Comparison of ENCODE assay signal across 8 cellular contexts in genomic region chr12:53726946-53727309, GRCh38. TPM values are rescaled to one million over a fixed set of nuclear protein-coding genes. Genes with fewer than 3 reads are reported as not detected.
DNase-seq lines count a peak whose midpoint lies in the region; ATAC-seq lines count a peak whose summit lies in the region.

No MANE protein-coding gene starts in this region.

- H3K4me3 ChIP-seq in subcutaneous abdominal adipose tissue (ENCODE audit: low read depth in 1 of 5, low read length in 5 of 5), result peak overlapping the region; percentile 93 to 99 (median 95)

- H3K9me3 ChIP-seq in subcutaneous abdominal adipose tissue (ENCODE audit: control insufficient read depth in 5 of 5, low read length in 5 of 5), result no peaks in the 10 kb centered on the region

- no peaks in the 10 kb centered on the region for H3K9me3 Mint-ChIP-seq in stimulated activated naive CD8-positive, alpha-beta T cell treated with anti-CD3 and anti-CD28 coated beads, Interleukin-15, Interleukin-2, amounts not matched to agents 100 ng/mL and 50 ng/mL, for 24 hours
- H3K9me3 Mint-ChIP-seq in activated naive CD4-positive, alpha-beta T cell treated with anti-CD3 and anti-CD28 coated beads, Interleukin-2, amount 50 U/mL, for 72 hours, result no peaks in the 10 kb centered on the region
- no peaks in the 10 kb centered on the region for H3K9me3 Mint-ChIP-seq in immature natural killer cell

- H3K27ac Mint-ChIP-seq in stimulated activated naive CD8-positive, alpha-beta T cell treated with anti-CD3 and anti-CD28 coated beads, Interleukin-15, Interleukin-2, amounts not matched to agents 100 ng/mL and 50 ng/mL, for 24 hours, result peak overlapping the region; percentile 82
- H3K27ac Mint-ChIP-seq in activated naive CD4-positive, alpha-beta T cell treated with anti-CD3 and anti-CD28 coated beads, Interleukin-2, amount 50 U/mL, for 72 hours, result peak overlapping the region; percentile 82 to 90
- H3K27ac Mint-ChIP-seq in immature natural killer cell, result peak overlapping the region; percentile 76 to 96 (median 94)

- no peaks in the 10 kb centered on the region for H3K27me3 ChIP-seq in subcutaneous abdominal adipose tissue (ENCODE audit: control insufficient read depth in 5 of 5, insufficient read depth in 4 of 5, low read length in 5 of 5)

- H3K27me3 Mint-ChIP-seq in stimulated activated naive CD8-positive, alpha-beta T cell treated with anti-CD3 and anti-CD28 coated beads, Interleukin-15, Interleukin-2, amounts not matched to agents 100 ng/mL and 50 ng/mL, for 24 hours, result no peaks in the 10 kb centered on the region
- peaks cover 1 to 8% (median 2%) of the 10 kb centered on the region in 3 donors for H3K27me3 Mint-ChIP-seq in immature natural killer cell (ENCODE audit: low read depth in 3 of 3)

- H3K27ac ChIP-seq in subcutaneous abdominal adipose tissue (ENCODE audit: low read depth, low read length), result peak overlapping the region; percentile 88

- no peaks in the 10 kb centered on the region for H3K36me3 Mint-ChIP-seq in stimulated activated naive CD8-positive, alpha-beta T cell treated with anti-CD3 and anti-CD28 coated beads, Interleukin-15, Interleukin-2, amounts not matched to agents 100 ng/mL and 50 ng/mL, for 24 hours (ENCODE audit: low read depth)
- H3K36me3 Mint-ChIP-seq in activated naive CD4-positive, alpha-beta T cell treated with anti-CD3 and anti-CD28 coated beads, Interleukin-2, amount 50 U/mL, for 72 hours, result no peaks in the 10 kb centered on the region
- peaks cover 6 to 28% (median 12%) of the 10 kb centered on the region in 3 donors for H3K36me3 Mint-ChIP-seq in immature natural killer cell

- H3K36me3 ChIP-seq in subcutaneous abdominal adipose tissue (ENCODE audit: control insufficient read depth in 5 of 5, insufficient read depth in 5 of 5, low read length in 5 of 5), result peaks cover 7 to 35% (median 31%) of the 10 kb centered on the region in 5 donors

- no peak for DNase-seq in stimulated activated naive CD8-positive, alpha-beta T cell treated with anti-CD3 and anti-CD28 coated beads, Interleukin-15, Interleukin-2, amounts not matched to agents 100 U/mL and 50 U/mL, for 24 hours
- no peak for DNase-seq in activated naive CD4-positive, alpha-beta T cell treated with anti-CD3 and anti-CD28 coated beads, Interleukin-2, amount 50 U/mL, for 72 hours (ENCODE audit: low spot score in 2 of 2)
- DNase-seq in immature natural killer cell (peak in 1 of 3 donors; percentile 19), GM03348 (ENCODE audit: low spot score) (no peak), DMS153 treated with DMSO at 0.1 percent for 48 hours (lab: John Stamatoyannopoulos, UW; ENCODE audit: unreplicated experiment) (no peak)

- peaks cover 4 to 45% (median 23%) of the 10 kb centered on the region in 5 donors for H3K4me1 ChIP-seq in subcutaneous abdominal adipose tissue (ENCODE audit: control insufficient read depth in 5 of 5, insufficient read depth in 5 of 5, low read length in 5 of 5)

- peak overlapping the region; percentile 95 to 99 (median 97) for H3K9ac ChIP-seq in subcutaneous abdominal adipose tissue (ENCODE audit: low read length in 5 of 5)

- H3K4me3 Mint-ChIP-seq in stimulated activated naive CD8-positive, alpha-beta T cell treated with anti-CD3 and anti-CD28 coated beads, Interleukin-15, Interleukin-2, amounts not matched to agents 100 ng/mL and 50 ng/mL, for 24 hours, result peak overlapping the region; percentile 90
- H3K4me3 Mint-ChIP-seq in immature natural killer cell, result peak overlapping the region; percentile 92 to 99 (median 94)

- peaks cover 20% of the 10 kb centered on the region for H3K4me1 Mint-ChIP-seq in stimulated activated naive CD8-positive, alpha-beta T cell treated with anti-CD3 and anti-CD28 coated beads, Interleukin-15, Interleukin-2, amounts not matched to agents 100 ng/mL and 50 ng/mL, for 24 hours (ENCODE audit: low read depth)
- H3K4me1 Mint-ChIP-seq in immature natural killer cell, result peaks cover 27 to 34% of the 10 kb centered on the region in 2 donors

- no peak for ATAC-seq in stimulated activated naive CD8-positive, alpha-beta T cell treated with anti-CD3 and anti-CD28 coated beads, Interleukin-15, Interleukin-2, amounts not matched to agents 100 U/mL and 50 U/mL, for 24 hours
- ATAC-seq in activated naive CD4-positive, alpha-beta T cell treated with anti-CD3 and anti-CD28 coated beads, Interleukin-2, amount 50 U/mL, for 72 hours, result peak; percentile 1 to 8
- ATAC-seq in HG03378 (IDR thresholded peaks at IDR 0.05; ENCODE audit: unreplicated experiment), result no peak

RNA-seq across cellular contexts. Expression of gene CALCOCO1, which starts 0.3 kb away (rescaled TPM):
- 10 to 100 TPM; 35.4 to 36.2 TPM for total RNA-seq in activated naive CD4-positive, alpha-beta T cell treated with anti-CD3 and anti-CD28 coated beads, Interleukin-2, amount 50 U/mL, for 72 hours
- polyA plus RNA-seq in immature natural killer cell, result 100 to 1,000 TPM in 2 of 3 donors, 10 to 100 TPM in 1; 81.7 to 110 (median 100) TPM

RNA-seq across cellular contexts. Expression of gene CISTR, which starts 24.9 kb away (rescaled TPM):
- not detected for total RNA-seq in activated naive CD4-positive, alpha-beta T cell treated with anti-CD3 and anti-CD28 coated beads, Interleukin-2, amount 50 U/mL, for 72 hours
- polyA plus RNA-seq in immature natural killer cell, result not detected

RNA-seq across cellular contexts. Expression of gene ATP5MC2, which starts 51.0 kb away (rescaled TPM):
- total RNA-seq in activated naive CD4-positive, alpha-beta T cell treated with anti-CD3 and anti-CD28 coated beads, Interleukin-2, amount 50 U/mL, for 72 hours, result 100 to 1,000 TPM; 319 to 327 TPM
- polyA plus RNA-seq in immature natural killer cell, result 100 to 1,000 TPM; 383 to 495 (median 467) TPM

Comparison
In these comparisons a context has a peak if more than half of its experiments do, and no peak if none do; other contexts are left out.
1. ATAC-seq: peak in activated naive CD4-positive, alpha-beta T cell treated with anti-CD3 and anti-CD28 coated beads, Interleukin-2, amount 50 U/mL, for 72 hours (2 of 2); none in stimulated activated naive CD8-positive, alpha-beta T cell treated with anti-CD3 and anti-CD28 coated beads, Interleukin-15, Interleukin-2, amounts not matched to agents 100 U/mL and 50 U/mL, for 24 hours (single experiment) and HG03378 (single experiment).
2. Peak in every context shown above with its lines, with median percentiles within 50 percentile points of each other: H3K27ac Mint-ChIP-seq.